Comparison of ENCODE assay signal across 24 cellular contexts in the genomic region with DNA sequence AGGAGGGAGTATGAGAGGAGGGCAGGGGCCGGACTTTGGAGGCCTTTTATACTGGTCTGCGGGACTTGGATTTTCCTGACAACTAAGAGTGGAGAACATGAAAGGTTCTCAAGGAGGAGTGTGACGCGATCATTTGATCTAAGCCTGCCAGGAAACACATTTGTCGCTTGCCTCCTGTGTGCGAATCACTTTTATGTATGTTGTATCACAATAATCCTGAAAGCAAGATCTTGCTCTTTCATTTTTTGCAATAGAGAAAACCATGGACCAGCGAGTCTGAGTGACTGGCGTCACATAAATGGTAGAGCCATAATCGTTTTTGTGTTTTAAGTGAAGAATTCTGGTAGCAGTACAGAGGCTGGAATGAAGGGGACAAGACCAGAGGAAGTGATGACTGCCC.
DNase-seq lines count a peak whose midpoint lies in the region; ATAC-seq, FAIRE-seq and TF ChIP-seq lines count a peak whose summit lies in the region.
"Had no signal": no experiment of that assay in that cellular context is flagged by ENCODE, and none has a peak within 500 bp of the region (broad histone marks: within the 10 kb centered on the region; RNA-seq: fewer than 3 reads in every experiment).

No MANE protein-coding gene starts in this region.

- peaks cover 4% of the 10 kb centered on the region; the same call in 1 of the 2 replicates for H3K4me1 ChIP-seq in HEK293 (ENCODE audit: control insufficient read depth, insufficient read depth, low read length)
- H3K4me1 ChIP-seq in endodermal cell (ENCODE audit: control insufficient read depth, insufficient read depth, low read length), result peaks cover 10% of the 10 kb centered on the region
- H3K4me1 ChIP-seq in Caco-2, result no peaks in the 10 kb centered on the region
- H3K4me1 ChIP-seq: BE2C, BLaER1 had no signal

- H3K27me3 Mint-ChIP-seq in endodermal cell (ENCODE audit: insufficient read depth) (no peaks in the 10 kb centered on the region), neural crest cell (ENCODE audit: low read depth) (no peaks in the 10 kb centered on the region), T-cell (peaks cover 13 to 15% of the 10 kb centered on the region in 2 donors), Caco-2 (ENCODE audit: insufficient read depth, unreplicated experiment) (peaks cover 3% of the 10 kb centered on the region)
- H3K27me3 Mint-ChIP-seq: CD4-positive, CD25-positive, alpha-beta regulatory T cell had no signal

- no peak for DNase-seq in endodermal cell
- DNase-seq in neural crest cell (ENCODE audit: low read depth, low spot score), result no peak
- DNase-seq in H54 (ENCODE audit: insufficient read length, low spot score), result no peak
- DNase-seq in T-cell, result no peak
- DNase-seq in Caco-2, result no peak
- DNase-seq: ACHN; BE2C; C1 segment of cervical spinal cord; Calu3; CD4-positive, alpha-beta memory T cell; CD4-positive, CD25-positive, alpha-beta regulatory T cell; CD8-positive, alpha-beta memory T cell; COR-L47; DMS79 treated with DMSO at 0.1 percent for 48 hours; GF-D8 had no signal

- CTCF ChIA-PET in HEK293 (lab: Yijun Ruan, JAX), result interaction anchor here (0.8 to 1.0 kb wide), 2 partner anchors 38 to 49 kb away, joined by 4 read pairs; no protein-coding TSS in a partner anchor
- CTCF ChIA-PET in T-cell (lab: Charles Lee), result no interaction called here
- CTCF ChIA-PET in Caco-2 (lab: Charles Lee), result no interaction called here

- POLR2A ChIA-PET in HEK293 (lab: Yijun Ruan, JAX) (no interaction called here), T-cell (lab: Charles Lee) (no interaction called here), Caco-2 (lab: Charles Lee) (no interaction called here)

- no peak for TF ChIP-seq CTCF in HEK293 (tag by site-specific recombination; IDR thresholded peaks at IDR 0.05)
- no peak for TF ChIP-seq CTCF in endodermal cell (conservative IDR thresholded peaks at IDR 0.05)
- no peak for TF ChIP-seq CTCF in neural crest cell (conservative IDR thresholded peaks at IDR 0.05)
- no peak for TF ChIP-seq CTCF in Caco-2 (IDR thresholded peaks at IDR 0.05; ENCODE audit: insufficient read depth in 1 of 2, low read depth in 1 of 2, low read length in 1 of 2, severe bottlenecking in 1 of 2, unreplicated experiment in 1 of 2)

- no peak overlapping the region for H3K4me3 Mint-ChIP-seq in endodermal cell
- H3K4me3 Mint-ChIP-seq in neural crest cell, result no peak overlapping the region
- H3K4me3 Mint-ChIP-seq in T-cell, result no peak overlapping the region
- no peak overlapping the region for H3K4me3 Mint-ChIP-seq in Caco-2 (ENCODE audit: unreplicated experiment)
- H3K4me3 Mint-ChIP-seq: CD14-positive monocyte; CD4-positive, alpha-beta memory T cell; CD4-positive, CD25-positive, alpha-beta regulatory T cell; CD8-positive, alpha-beta memory T cell had no signal

- no peak for FAIRE-seq in H54 (lab: Jason Lieb, UNC)
- FAIRE-seq: A204.1, D721Med, G401.6, GM12891, GM19239 had no signal

- H3K27me3 ChIP-seq in endodermal cell (ENCODE audit: control insufficient read depth, insufficient read depth, low read length, poor library complexity, severe bottlenecking) (no peaks in the 10 kb centered on the region), Caco-2 (replicated peaks; ENCODE audit: control insufficient read depth, insufficient read depth, low read length) (no peaks in the 10 kb centered on the region)
- H3K27me3 ChIP-seq: BE2C, BLaER1 had no signal

- H3K27ac ChIP-seq in HEK293 (ENCODE audit: extremely low read depth, low read depth, low read length), result no peak overlapping the region
- H3K27ac ChIP-seq in endodermal cell (ENCODE audit: low read depth, low read length), result no peak overlapping the region
- H3K27ac ChIP-seq: 22Rv1, BLaER1 had no signal

- no peak for TF ChIP-seq POLR2A in H54 (IDR thresholded peaks at IDR 0.05; ENCODE audit: low read depth, low read length)

- H3K36me3 ChIP-seq in HEK293 (ENCODE audit: control insufficient read depth in 2 of 2, insufficient read depth in 1 of 2, low read length in 2 of 2) (no peaks in the 10 kb centered on the region), endodermal cell (ENCODE audit: control insufficient read depth, insufficient read depth, low read length) (no peaks in the 10 kb centered on the region), Caco-2 (ENCODE audit: control insufficient read depth, insufficient read depth, low read length) (no peaks in the 10 kb centered on the region)
- H3K36me3 ChIP-seq: BE2C had no signal

- peaks cover 1% of the 10 kb centered on the region for H3K9me3 Mint-ChIP-seq in endodermal cell
- H3K9me3 Mint-ChIP-seq in neural crest cell, result no peaks in the 10 kb centered on the region
- H3K9me3 Mint-ChIP-seq in T-cell, result peaks cover 0 to 5% (median 0%) of the 10 kb centered on the region in 3 donors
- H3K9me3 Mint-ChIP-seq in Caco-2 (ENCODE audit: unreplicated experiment), result peaks cover 6% of the 10 kb centered on the region

- H3K9ac ChIP-seq in endodermal cell (ENCODE audit: extremely low read depth, low read length, poor library complexity, severe bottlenecking), result no peak overlapping the region
- H3K9ac ChIP-seq: BLaER1 had no signal

- WGBS in endodermal cell (ENCODE audit: insufficient coverage in 1 of 2, insufficient read length in 1 of 2), 2 experiments, result 91 to 97% methylated on average over 9 of the region's 9 CpGs

- H3K36me3 Mint-ChIP-seq in endodermal cell (ENCODE audit: low read depth) (peaks cover 6% of the 10 kb centered on the region), neural crest cell (ENCODE audit: low read depth) (peaks cover 21% of the 10 kb centered on the region), T-cell (no peaks in the 10 kb centered on the region), Caco-2 (ENCODE audit: insufficient read depth, unreplicated experiment) (no peaks in the 10 kb centered on the region)
- H3K36me3 Mint-ChIP-seq: CD14-positive monocyte; CD4-positive, alpha-beta memory T cell; CD8-positive, alpha-beta memory T cell had no signal

- H3K4me3 ChIP-seq in HEK293 (ENCODE audit: low read depth, low read length) (no peak overlapping the region), endodermal cell (ENCODE audit: low read length) (peak overlapping the region; percentile 62), Caco-2 (ENCODE audit: low read depth, low read length) (no peak overlapping the region)
- H3K4me3 ChIP-seq: BLaER1 had no signal

- no TSS peak for BruUV-seq in Caco-2 (replicated peaks; lab: Mats Ljungman, UMichigan)

- ATAC-seq in T-cell (replicated peaks in 1 of 4), result no peak

- intact Hi-C loops in Caco-2 (cut with micrococcal nuclease; ENCODE audit: unreplicated experiment), result no loop called here

- peaks cover 18% of the 10 kb centered on the region for H3K4me1 Mint-ChIP-seq in endodermal cell
- H3K4me1 Mint-ChIP-seq in neural crest cell, result peaks cover 33% of the 10 kb centered on the region
- H3K4me1 Mint-ChIP-seq in T-cell, result no peaks in the 10 kb centered on the region
- H3K4me1 Mint-ChIP-seq in Caco-2 (ENCODE audit: low read depth, unreplicated experiment), result no peaks in the 10 kb centered on the region
- H3K4me1 Mint-ChIP-seq: CD14-positive monocyte; CD4-positive, alpha-beta memory T cell; CD8-positive, alpha-beta memory T cell had no signal

- H3K9me3 ChIP-seq in HEK293 (ENCODE audit: control insufficient read depth, insufficient read depth, low read depth, low read length) (no peaks in the 10 kb centered on the region), endodermal cell (ENCODE audit: control insufficient read depth, low read length) (peaks cover 12% of the 10 kb centered on the region), Caco-2 (no peaks in the 10 kb centered on the region)
- H3K9me3 ChIP-seq: BE2C had no signal

- no peak overlapping the region for H3K27ac Mint-ChIP-seq in endodermal cell
- H3K27ac Mint-ChIP-seq in neural crest cell (ENCODE audit: unreplicated experiment), result peak overlapping the region; percentile 44
- no peak overlapping the region for H3K27ac Mint-ChIP-seq in T-cell
- no peak overlapping the region for H3K27ac Mint-ChIP-seq in Caco-2 (ENCODE audit: unreplicated experiment)
- H3K27ac Mint-ChIP-seq: CD14-positive monocyte; CD4-positive, alpha-beta memory T cell; CD4-positive, CD25-positive, alpha-beta regulatory T cell; CD8-positive, alpha-beta memory T cell had no signal

TF ChIP-seq in HEK293, 187 proteins besides CTCF, POLR2A, EP300 and RAD21:
- no peak for TF ChIP-seq ZNF529 (tag by site-specific recombination; IDR thresholded peaks at IDR 0.05; ENCODE audit: insufficient replicate concordance)
- TF ChIP-seq ZNF133 (tag by site-specific recombination; IDR thresholded peaks at IDR 0.05), result peak; percentile 93
